Comparison of ENCODE assay signal across 9 cellular contexts in the genomic region with DNA sequence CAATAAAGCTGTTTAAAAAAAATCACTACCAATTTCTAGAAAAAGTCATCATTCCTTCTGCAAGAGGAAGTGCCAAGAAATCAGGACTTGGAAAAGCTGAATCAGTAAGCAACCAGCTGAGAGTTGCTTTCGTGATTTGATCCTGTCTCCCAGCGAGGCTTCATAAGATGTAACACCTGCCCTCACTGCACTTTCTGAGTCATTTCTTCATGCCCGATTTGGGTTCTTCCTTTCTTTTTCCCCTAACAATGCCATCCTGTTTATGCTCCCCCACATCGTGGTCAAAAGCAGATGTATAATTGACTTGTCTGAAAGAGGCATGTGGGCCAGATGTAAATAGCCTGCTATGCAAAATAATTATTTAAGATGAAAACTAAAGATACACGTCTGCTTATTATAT. TPM values are rescaled to one million over a fixed set of nuclear protein-coding genes. Genes with fewer than 3 reads are reported as not detected.
DNase-seq lines count a peak whose midpoint lies in the region; ATAC-seq, FAIRE-seq and TF ChIP-seq lines count a peak whose summit lies in the region.
"Had no signal": no experiment of that assay in that cellular context is flagged by ENCODE, and none has a peak within 500 bp of the region (broad histone marks: within the 10 kb centered on the region; RNA-seq: fewer than 3 reads in every experiment).

No MANE protein-coding gene starts in this region.

- peak overlapping the region; percentile 80 for H3K27ac Mint-ChIP-seq in activated B cell treated with CpG ODN at 0.5 μM for 24 hours
- peak overlapping the region; percentile 68 to 96 (median 87) for H3K27ac Mint-ChIP-seq in naive thymus-derived CD8-positive, alpha-beta T cell
- H3K27ac Mint-ChIP-seq: dendritic cell treated with granulocyte-macrophage colony-stimulating factor and Interleukin-4, amounts not matched to agents 40 ng/mL and 50 ng/mL, for 4 days had no signal

- FAIRE-seq in frontal cortex (lab: Jason Lieb, UNC) = no peak

- no peaks in the 10 kb centered on the region for H3K27me3 Mint-ChIP-seq in activated B cell treated with CpG ODN at 0.5 μM for 24 hours
- no peaks in the 10 kb centered on the region for H3K27me3 Mint-ChIP-seq in naive thymus-derived CD8-positive, alpha-beta T cell
- H3K27me3 Mint-ChIP-seq: dendritic cell treated with granulocyte-macrophage colony-stimulating factor and Interleukin-4, amounts not matched to agents 40 ng/mL and 50 ng/mL, for 4 days had no signal

- H3K36me3 Mint-ChIP-seq in activated B cell treated with CpG ODN at 0.5 μM for 24 hours (ENCODE audit: low read depth) = peaks cover 74% of the 10 kb centered on the region
- H3K36me3 Mint-ChIP-seq in naive thymus-derived CD8-positive, alpha-beta T cell = peaks cover 15 to 83% (median 31%) of the 10 kb centered on the region in 3 donors

- no peak for TF ChIP-seq CTCF in activated B cell treated with CpG ODN at 0.5 μM for 24 hours (IDR thresholded peaks at IDR 0.05)

- CTCF ChIA-PET in activated B cell treated with CpG ODN at 0.5 μM for 24 hours (lab: Charles Lee) = interaction anchor here (0.9 to 2.7 kb wide), 5 partner anchors 10 to 138 kb away, joined by 3 to 13 read pairs (median 3); no protein-coding TSS in a partner anchor

- DNase-seq in activated B cell treated with CpG ODN at 0.5 μM for 24 hours (no peak), NCI-H510A (lab: John Stamatoyannopoulos, UW) (no peak), frontal cortex (ENCODE audit: low spot score in 2 of 2) (no peak), G401 (ENCODE audit: low spot score) (no peak), NCI-H2171 (lab: John Stamatoyannopoulos, UW) (no peak)
- DNase-seq in naive thymus-derived CD8-positive, alpha-beta T cell = no peak

- intact Hi-C loops in activated B cell treated with CpG ODN at 0.5 μM for 24 hours (cut with micrococcal nuclease) = loop anchor here (2.0 kb wide), 2 partner anchors 15 to 25 kb away; no protein-coding TSS in a partner anchor

- POLR2A ChIA-PET in activated B cell treated with CpG ODN at 0.5 μM for 24 hours (lab: Charles Lee) = interaction anchor here (1.3 to 1.6 kb wide), 2 partner anchors 28 to 50 kb away, joined by 3 to 6 read pairs; no protein-coding TSS in a partner anchor
- POLR2A ChIA-PET in naive thymus-derived CD8-positive, alpha-beta T cell (lab: Charles Lee) = interaction anchor here (0.9 to 2.9 kb wide), 4 partner anchors 11 to 50 kb away, joined by 3 to 11 read pairs (median 4); no protein-coding TSS in a partner anchor

- ATAC-seq in GM18517 (IDR thresholded peaks at IDR 0.05; ENCODE audit: unreplicated experiment) = peak; percentile 81
- ATAC-seq in HG02798 (IDR thresholded peaks at IDR 0.05; ENCODE audit: poor library complexity, unreplicated experiment) = peak; percentile 82
- ATAC-seq in activated B cell treated with CpG ODN at 0.5 μM for 24 hours (ENCODE audit: low read depth) = peak; percentile 55
- ATAC-seq in naive thymus-derived CD8-positive, alpha-beta T cell = peak in 1 of 2 donors; percentile 41

- H3K4me1 Mint-ChIP-seq in activated B cell treated with CpG ODN at 0.5 μM for 24 hours = peaks cover 89% of the 10 kb centered on the region
- H3K4me1 Mint-ChIP-seq in naive thymus-derived CD8-positive, alpha-beta T cell = peaks cover 45 to 92% (median 92%) of the 10 kb centered on the region in 4 donors

- in situ Hi-C loops in G401 (cut with HindIII; ENCODE audit: low sequenced_read_pairs) = no loop called here

- no peaks in the 10 kb centered on the region for H3K9me3 Mint-ChIP-seq in activated B cell treated with CpG ODN at 0.5 μM for 24 hours
- peaks cover 0 to 4% (median 0%) of the 10 kb centered on the region in 9 donors for H3K9me3 Mint-ChIP-seq in naive thymus-derived CD8-positive, alpha-beta T cell
- H3K9me3 Mint-ChIP-seq: dendritic cell treated with granulocyte-macrophage colony-stimulating factor and Interleukin-4, amounts not matched to agents 40 ng/mL and 50 ng/mL, for 4 days had no signal

- H3K4me3 Mint-ChIP-seq in activated B cell treated with CpG ODN at 0.5 μM for 24 hours = no peak overlapping the region
- peak overlapping the region; percentile 1 to 74 (median 62) for H3K4me3 Mint-ChIP-seq in naive thymus-derived CD8-positive, alpha-beta T cell
- H3K4me3 Mint-ChIP-seq: dendritic cell treated with granulocyte-macrophage colony-stimulating factor and Interleukin-4, amounts not matched to agents 40 ng/mL and 50 ng/mL, for 4 days had no signal

RNA-seq across cellular contexts. Expression of a gene that starts 52.1 kb away (rescaled TPM):
- total RNA-seq in activated B cell treated with CpG ODN at 0.5 μM for 24 hours = 260 and 302 TPM in 2 replicates
- total RNA-seq in naive thymus-derived CD8-positive, alpha-beta T cell = 100 to 1,000 TPM; 511 to 531 TPM
- polyA plus RNA-seq in naive thymus-derived CD8-positive, alpha-beta T cell = 100 to 1,000 TPM; 413 to 542 (median 468) TPM
- 17.9 TPM for total RNA-seq in frontal cortex
- total RNA-seq in G401 (2014; rRNA removed; shearing (Covaris generic)) = not detected in 2 replicates

Comparison
In these comparisons a context has a peak if more than half of its experiments do, and no peak if none do; other contexts are left out.
1. RNA of a gene that starts 52.1 kb away (total RNA-seq): 511 to 531 TPM in naive thymus-derived CD8-positive, alpha-beta T cell, 260 to 302 TPM in activated B cell treated with CpG ODN at 0.5 μM for 24 hours and 17.9 TPM in frontal cortex (single experiment); not detected in G401; every median in the first group is over 10 times any median in the second.